Comparison of ENCODE assay signal across 15 cellular contexts in genomic region chr3:133633439-133633838, GRCh38. TPM values are rescaled to one million over a fixed set of nuclear protein-coding genes. Genes with fewer than 3 reads are reported as not detected.
DNase-seq lines count a peak whose midpoint lies in the region; ATAC-seq and TF ChIP-seq lines count a peak whose summit lies in the region.
"Had no signal": no experiment of that assay in that cellular context is flagged by ENCODE, and none has a peak within 500 bp of the region (broad histone marks: within the 10 kb centered on the region; RNA-seq: fewer than 3 reads in every experiment).

No MANE protein-coding gene starts in this region.

- no peak for TF ChIP-seq RAD21 in SK-N-SH (IDR thresholded peaks at IDR 0.05; ENCODE audit: low read length)

- H3K9me2 ChIP-seq in SK-N-SH = no peaks in the 10 kb centered on the region

- ATAC-seq in activated CD8-positive, alpha-beta T cell treated with anti-CD3 and anti-CD28 coated beads, Interleukin-2, amount 10 ng/mL, durations not matched to agents 7 days and 5 days = no peak
- ATAC-seq in activated CD8-positive, alpha-beta T cell treated with anti-CD3 and anti-CD28 coated beads for 36 hours = no peak
- ATAC-seq in left colon (peak; percentile 61), right lobe of liver (peak in 3 of 4 donors; percentile 20 to 46 (median 45)), HG02970 (IDR thresholded peaks at IDR 0.05; ENCODE audit: low FRiP score, unreplicated experiment) (no peak)
- no peak for ATAC-seq in stimulated activated effector memory CD8-positive, alpha-beta T cell treated with anti-CD3 and anti-CD28 coated beads, Interleukin-12 subunit alpha, Interleukin-12 subunit beta, amount 100 ng/mL, for 72 hours
- ATAC-seq: HCT116 had no signal

- 51% methylated on average over 4 of the region's 4 CpGs for WGBS in right lobe of liver (ENCODE audit: insufficient coverage, low coverage, low lambda C conversion rate, missing lambda C conversion rate)
- WGBS in SK-N-SH (ENCODE audit: low lambda C conversion rate) = 94% methylated on average over 4 of the region's 4 CpGs

- no peak for DNase-seq in activated CD8-positive, alpha-beta T cell treated with anti-CD3 and anti-CD28 coated beads, Interleukin-2, amount 10 ng/mL, durations not matched to agents 7 days and 5 days
- no peak for DNase-seq in activated CD8-positive, alpha-beta T cell treated with anti-CD3 and anti-CD28 coated beads for 36 hours
- DNase-seq in left colon (no peak), right lobe of liver (no peak), SK-N-SH (no peak), Calu3 (no peak)
- DNase-seq in stimulated activated effector memory CD8-positive, alpha-beta T cell treated with anti-CD3 and anti-CD28 coated beads, Interleukin-12 subunit alpha, Interleukin-12 subunit beta, amount 100 ng/mL, for 72 hours (ENCODE audit: low spot score in 2 of 2) = no peak
- DNase-seq: CD4-positive, alpha-beta memory T cell; GM23248; HFFc6 had no signal

- BruUV-seq in Calu3 (replicated peaks; lab: Mats Ljungman, UMichigan) = no TSS peak

- H3F3A ChIP-seq in SK-N-SH (replicated peaks; ENCODE audit: insufficient read depth) = no peaks in the 10 kb centered on the region

- intact Hi-C loops in activated CD8-positive, alpha-beta T cell treated with anti-CD3 and anti-CD28 coated beads for 36 hours (cut with micrococcal nuclease) = no loop called here
- intact Hi-C loops in left colon (cut with DNase I, micrococcal nuclease) (no loop called here), right lobe of liver (cut with DNase I) (no loop called here), Calu3 (cut with micrococcal nuclease; ENCODE audit: unreplicated experiment) (no loop called here)

- no peak overlapping the region for H3K4me3 ChIP-seq in right lobe of liver
- H3K4me3 ChIP-seq in SK-N-SH (ENCODE audit: low read depth in 2 of 2, low read length in 1 of 2) = no peak overlapping the region
- H3K4me3 ChIP-seq: BLaER1, GM23248 had no signal

- H3K9ac ChIP-seq in SK-N-SH = no peak overlapping the region
- H3K9ac ChIP-seq: BLaER1, GM23248 had no signal

- TF ChIP-seq POLR2A in right lobe of liver (IDR thresholded peaks at IDR 0.05) = no peak

- no peak overlapping the region for H3K4me2 ChIP-seq in SK-N-SH
- H3K4me2 ChIP-seq: BLaER1 had no signal

- H3K4me3 Mint-ChIP-seq in activated CD8-positive, alpha-beta T cell treated with anti-CD3 and anti-CD28 coated beads, Interleukin-2, amount 10 ng/mL, durations not matched to agents 7 days and 5 days = no peak overlapping the region
- no peak overlapping the region for H3K4me3 Mint-ChIP-seq in activated CD8-positive, alpha-beta T cell treated with anti-CD3 and anti-CD28 coated beads for 36 hours
- no peak overlapping the region for H3K4me3 Mint-ChIP-seq in stimulated activated effector memory CD8-positive, alpha-beta T cell treated with anti-CD3 and anti-CD28 coated beads, Interleukin-12 subunit alpha, Interleukin-12 subunit beta, amount 100 ng/mL, for 72 hours
- no peak overlapping the region for H3K4me3 Mint-ChIP-seq in Calu3 (ENCODE audit: low read depth, unreplicated experiment)
- H3K4me3 Mint-ChIP-seq: CD14-positive monocyte; CD4-positive, alpha-beta memory T cell; HFFc6 had no signal

- POLR2A ChIA-PET in activated CD8-positive, alpha-beta T cell treated with anti-CD3 and anti-CD28 coated beads, Interleukin-2, amount 10 ng/mL, durations not matched to agents 7 days and 5 days (lab: Charles Lee) = interaction anchor here (0.9 kb wide), 1 partner anchor 11 kb away, joined by 3 read pairs; no protein-coding TSS in a partner anchor
- POLR2A ChIA-PET in activated CD8-positive, alpha-beta T cell treated with anti-CD3 and anti-CD28 coated beads for 36 hours (lab: Charles Lee) = no interaction called here
- POLR2A ChIA-PET in SK-N-SH (lab: Yijun Ruan, JAX) = no interaction called here

- no peaks in the 10 kb centered on the region for H3K27me3 ChIP-seq in right lobe of liver
- H3K27me3 ChIP-seq in SK-N-SH (ENCODE audit: insufficient read depth) = no peaks in the 10 kb centered on the region
- H3K27me3 ChIP-seq: BLaER1 had no signal

- no peak overlapping the region for H3K27ac ChIP-seq in right lobe of liver
- no peak overlapping the region for H3K27ac ChIP-seq in SK-N-SH (ENCODE audit: low read depth in 2 of 2, low read length in 1 of 2)
- H3K27ac ChIP-seq: 22Rv1, BLaER1, GM23248 had no signal

- H3K27me3 Mint-ChIP-seq in activated CD8-positive, alpha-beta T cell treated with anti-CD3 and anti-CD28 coated beads, Interleukin-2, amount 10 ng/mL, durations not matched to agents 7 days and 5 days (ENCODE audit: low read depth) = no peaks in the 10 kb centered on the region
- no peaks in the 10 kb centered on the region for H3K27me3 Mint-ChIP-seq in activated CD8-positive, alpha-beta T cell treated with anti-CD3 and anti-CD28 coated beads for 36 hours
- no peaks in the 10 kb centered on the region for H3K27me3 Mint-ChIP-seq in Calu3 (ENCODE audit: unreplicated experiment)
- H3K27me3 Mint-ChIP-seq: CD4-positive, alpha-beta memory T cell had no signal

- TF ChIP-seq CTCF in activated CD8-positive, alpha-beta T cell treated with anti-CD3 and anti-CD28 coated beads for 36 hours (IDR thresholded peaks at IDR 0.05) = no peak
- TF ChIP-seq CTCF in right lobe of liver (IDR thresholded peaks at IDR 0.05) = no peak
- no peak for TF ChIP-seq CTCF in SK-N-SH (IDR thresholded peaks at IDR 0.05)
- no peak for TF ChIP-seq CTCF in Calu3 (IDR thresholded peaks at IDR 0.05; ENCODE audit: unreplicated experiment)

- no peak overlapping the region for H2AFZ ChIP-seq in SK-N-SH (ENCODE audit: low read depth)
- H2AFZ ChIP-seq: GM23248 had no signal

- peaks cover 24% of the 10 kb centered on the region; the same call in 1 of the 2 replicates for H3K79me2 ChIP-seq in SK-N-SH (ENCODE audit: insufficient read depth)

- TF ChIP-seq EP300 in SK-N-SH (IDR thresholded peaks at IDR 0.05; ENCODE audit: borderline replicate concordance in 1 of 2, low read depth in 1 of 2, low read length in 1 of 2) = no peak

- peaks cover 71% of the 10 kb centered on the region for H3K36me3 Mint-ChIP-seq in activated CD8-positive, alpha-beta T cell treated with anti-CD3 and anti-CD28 coated beads, Interleukin-2, amount 10 ng/mL, durations not matched to agents 7 days and 5 days (ENCODE audit: low read depth)
- H3K36me3 Mint-ChIP-seq in activated CD8-positive, alpha-beta T cell treated with anti-CD3 and anti-CD28 coated beads for 36 hours (ENCODE audit: low read depth) = peaks cover 64% of the 10 kb centered on the region
- H3K36me3 Mint-ChIP-seq in stimulated activated effector memory CD8-positive, alpha-beta T cell treated with anti-CD3 and anti-CD28 coated beads, Interleukin-12 subunit alpha, Interleukin-12 subunit beta, amount 100 ng/mL, for 72 hours = peaks cover 100% of the 10 kb centered on the region
- H3K36me3 Mint-ChIP-seq in Calu3 (ENCODE audit: insufficient read depth, unreplicated experiment) = peaks cover 30% of the 10 kb centered on the region

- CTCF ChIA-PET in activated CD8-positive, alpha-beta T cell treated with anti-CD3 and anti-CD28 coated beads, Interleukin-2, amount 10 ng/mL, durations not matched to agents 7 days and 5 days (lab: Charles Lee) = interaction anchor here (1.2 kb wide), 1 partner anchor 55 kb away, joined by 3 read pairs; no protein-coding TSS in a partner anchor
- CTCF ChIA-PET in activated CD8-positive, alpha-beta T cell treated with anti-CD3 and anti-CD28 coated beads for 36 hours (lab: Charles Lee) = no interaction called here
- CTCF ChIA-PET in SK-N-SH (lab: Yijun Ruan, JAX) (no interaction called here), Calu3 (lab: Charles Lee) (interaction anchor here (1.3 kb wide), 1 partner anchor 17 kb away, joined by 3 read pairs; no protein-coding TSS in a partner anchor)

- H3K27ac Mint-ChIP-seq in activated CD8-positive, alpha-beta T cell treated with anti-CD3 and anti-CD28 coated beads, Interleukin-2, amount 10 ng/mL, durations not matched to agents 7 days and 5 days = peak overlapping the region; percentile 23
- no peak overlapping the region for H3K27ac Mint-ChIP-seq in activated CD8-positive, alpha-beta T cell treated with anti-CD3 and anti-CD28 coated beads for 36 hours
- peak overlapping the region; percentile 68 for H3K27ac Mint-ChIP-seq in stimulated activated effector memory CD8-positive, alpha-beta T cell treated with anti-CD3 and anti-CD28 coated beads, Interleukin-12 subunit alpha, Interleukin-12 subunit beta, amount 100 ng/mL, for 72 hours
- no peak overlapping the region for H3K27ac Mint-ChIP-seq in Calu3 (ENCODE audit: unreplicated experiment)
- H3K27ac Mint-ChIP-seq: HFFc6 had no signal

- no peaks in the 10 kb centered on the region for H4K20me1 ChIP-seq in SK-N-SH (ENCODE audit: insufficient read depth)

- H3K9me3 ChIP-seq in right lobe of liver = no peaks in the 10 kb centered on the region
- H3K9me3 ChIP-seq in SK-N-SH = no peaks in the 10 kb centered on the region
- H3K9me3 ChIP-seq: BLaER1 had no signal

- H3K4me1 ChIP-seq in right lobe of liver (no peaks in the 10 kb centered on the region), SK-N-SH (ENCODE audit: control insufficient read depth in 1 of 2, insufficient read depth in 2 of 2, low read depth in 1 of 2, low read length in 1 of 2) (no peaks in the 10 kb centered on the region)
- H3K4me1 ChIP-seq: BLaER1 had no signal

- H3K36me3 ChIP-seq in right lobe of liver (peaks cover 0 to 14% (median 9%) of the 10 kb centered on the region in 4 donors), SK-N-SH (replicated peaks in 1 of 2; ENCODE audit: control insufficient read depth in 1 of 2, insufficient read depth in 2 of 2, low read length in 1 of 2) (peaks cover 42 to 68% of the 10 kb centered on the region in 2 experiments)

- peaks cover 8% of the 10 kb centered on the region for H3K4me1 Mint-ChIP-seq in activated CD8-positive, alpha-beta T cell treated with anti-CD3 and anti-CD28 coated beads, Interleukin-2, amount 10 ng/mL, durations not matched to agents 7 days and 5 days (ENCODE audit: low read depth)
- H3K4me1 Mint-ChIP-seq in activated CD8-positive, alpha-beta T cell treated with anti-CD3 and anti-CD28 coated beads for 36 hours (ENCODE audit: low read depth) = peaks cover 3% of the 10 kb centered on the region
- H3K4me1 Mint-ChIP-seq in stimulated activated effector memory CD8-positive, alpha-beta T cell treated with anti-CD3 and anti-CD28 coated beads, Interleukin-12 subunit alpha, Interleukin-12 subunit beta, amount 100 ng/mL, for 72 hours = peaks cover 14% of the 10 kb centered on the region
- H3K4me1 Mint-ChIP-seq in Calu3 (ENCODE audit: low read depth, unreplicated experiment) = no peaks in the 10 kb centered on the region
- H3K4me1 Mint-ChIP-seq: CD14-positive monocyte had no signal

- H3K9me3 Mint-ChIP-seq in activated CD8-positive, alpha-beta T cell treated with anti-CD3 and anti-CD28 coated beads, Interleukin-2, amount 10 ng/mL, durations not matched to agents 7 days and 5 days (ENCODE audit: insufficient read depth) = no peaks in the 10 kb centered on the region
- no peaks in the 10 kb centered on the region for H3K9me3 Mint-ChIP-seq in activated CD8-positive, alpha-beta T cell treated with anti-CD3 and anti-CD28 coated beads for 36 hours
- no peaks in the 10 kb centered on the region for H3K9me3 Mint-ChIP-seq in stimulated activated effector memory CD8-positive, alpha-beta T cell treated with anti-CD3 and anti-CD28 coated beads, Interleukin-12 subunit alpha, Interleukin-12 subunit beta, amount 100 ng/mL, for 72 hours
- no peaks in the 10 kb centered on the region for H3K9me3 Mint-ChIP-seq in Calu3 (ENCODE audit: low read depth, unreplicated experiment)
- H3K9me3 Mint-ChIP-seq: CD4-positive, alpha-beta memory T cell; HFFc6 had no signal

RNA-seq across cellular contexts. Expression of gene TOPBP1, which starts 28.3 kb away (rescaled TPM):
- 10 to 100 TPM; 96.1 to 98.7 TPM for total RNA-seq in activated CD8-positive, alpha-beta T cell treated with anti-CD3 and anti-CD28 coated beads, Interleukin-2, amount 10 ng/mL, durations not matched to agents 7 days and 5 days
- 10 to 100 TPM; 80.1 to 83.5 TPM for total RNA-seq in activated CD8-positive, alpha-beta T cell treated with anti-CD3 and anti-CD28 coated beads for 36 hours
- 10 to 100 TPM; 20.4 to 22.1 TPM for total RNA-seq in left colon
- total RNA-seq in right lobe of liver = 10 to 100 TPM in 2 of 6 experiments, 1 to 10 TPM in 4; 5.3 to 20.6 (median 8.1) TPM
- 15.7 and 21.5 TPM in 2 replicates for polyA plus RNA-seq in SK-N-SH (2012; rRNA removed)
- 16.8 and 18.5 TPM in 2 replicates for polyA plus RNA-seq in SK-N-SH (2012; cell fraction: cytosol; rRNA removed)
- polyA plus RNA-seq in SK-N-SH (2012; cell fraction: nucleus; rRNA removed) = 32.8 and 52.6 TPM in 2 replicates
- total RNA-seq in Calu3 (2022) = 86.6 and 94.7 TPM in 2 replicates

RNA-seq across cellular contexts. Expression of gene CDV3, which starts 60.0 kb away (rescaled TPM):
- 100 to 1,000 TPM; 195 TPM for total RNA-seq in activated CD8-positive, alpha-beta T cell treated with anti-CD3 and anti-CD28 coated beads, Interleukin-2, amount 10 ng/mL, durations not matched to agents 7 days and 5 days
- total RNA-seq in activated CD8-positive, alpha-beta T cell treated with anti-CD3 and anti-CD28 coated beads for 36 hours = 100 to 1,000 TPM; 211 to 212 TPM
- total RNA-seq in left colon (100 to 1,000 TPM; 137 to 143 TPM), right lobe of liver (100 to 1,000 TPM in 1 of 6 experiments, 10 to 100 TPM in 5; 61.3 to 104 (median 81.3) TPM), Calu3 (2022) (276 and 306 TPM in 2 replicates)
- 35.4 and 43.2 TPM in 2 replicates for polyA plus RNA-seq in SK-N-SH (2012; rRNA removed)
- 53.6 and 71.5 TPM in 2 replicates for polyA plus RNA-seq in SK-N-SH (2012; cell fraction: cytosol; rRNA removed)
- polyA plus RNA-seq in SK-N-SH (2012; cell fraction: nucleus; rRNA removed) = 10.3 and 24.0 TPM in 2 replicates

Comparison
In these comparisons a context has a peak if more than half of its experiments do, and no peak if none do; other contexts are left out.
1. H3K27ac Mint-ChIP-seq: peak in activated CD8-positive, alpha-beta T cell treated with anti-CD3 and anti-CD28 coated beads, Interleukin-2, amount 10 ng/mL, durations not matched to agents 7 days and 5 days (single experiment) and stimulated activated effector memory CD8-positive, alpha-beta T cell treated with anti-CD3 and anti-CD28 coated beads, Interleukin-12 subunit alpha, Interleukin-12 subunit beta, amount 100 ng/mL, for 72 hours (single experiment); none in activated CD8-positive, alpha-beta T cell treated with anti-CD3 and anti-CD28 coated beads for 36 hours (single experiment) and Calu3 (single experiment).
2. CTCF ChIA-PET loops: an anchor here in activated CD8-positive, alpha-beta T cell treated with anti-CD3 and anti-CD28 coated beads, Interleukin-2, amount 10 ng/mL, durations not matched to agents 7 days and 5 days (1.2 kb wide) and Calu3 (1.3 kb wide); none called in activated CD8-positive, alpha-beta T cell treated with anti-CD3 and anti-CD28 coated beads for 36 hours and SK-N-SH.
3. ATAC-seq: peak in left colon (single experiment) and right lobe of liver (3 of 4); none in activated CD8-positive, alpha-beta T cell treated with anti-CD3 and anti-CD28 coated beads, Interleukin-2, amount 10 ng/mL, durations not matched to agents 7 days and 5 days (single experiment), activated CD8-positive, alpha-beta T cell treated with anti-CD3 and anti-CD28 coated beads for 36 hours (single experiment), stimulated activated effector memory CD8-positive, alpha-beta T cell treated with anti-CD3 and anti-CD28 coated beads, Interleukin-12 subunit alpha, Interleukin-12 subunit beta, amount 100 ng/mL, for 72 hours (single experiment) and HG02970 (single experiment).